8 cellular contexts compared by ENCODE assay signal in genomic region chrX:71541546-71542022, GRCh38. TPM values are rescaled to one million over a fixed set of nuclear protein-coding genes. Genes with fewer than 3 reads are reported as not detected.
DNase-seq lines count a peak whose midpoint lies in the region; ATAC-seq, FAIRE-seq and TF ChIP-seq lines count a peak whose summit lies in the region.

No MANE protein-coding gene starts in this region.

- H3K4me1 Mint-ChIP-seq in activated naive CD4-positive, alpha-beta T cell treated with anti-CD3 and anti-CD28 coated beads, Interleukin-2, amount 10 ng/mL, durations not matched to agents 7 days and 5 days = peaks cover 64% of the 10 kb centered on the region

- H3K36me3 Mint-ChIP-seq in activated naive CD4-positive, alpha-beta T cell treated with anti-CD3 and anti-CD28 coated beads, Interleukin-2, amount 10 ng/mL, durations not matched to agents 7 days and 5 days = peaks cover 56% of the 10 kb centered on the region

- no peak for TF ChIP-seq POLR2A in H54 (IDR thresholded peaks at IDR 0.05; ENCODE audit: low read depth, low read length)

- TF ChIP-seq CTCF in omental fat pad (IDR thresholded peaks at IDR 0.05) = no peak

- peak overlapping the region; percentile 75 for H3K27ac Mint-ChIP-seq in activated naive CD4-positive, alpha-beta T cell treated with anti-CD3 and anti-CD28 coated beads, Interleukin-2, amount 10 ng/mL, durations not matched to agents 7 days and 5 days

- no peak for FAIRE-seq in H54 (lab: Jason Lieb, UNC)

- H3K4me1 ChIP-seq in adipocyte (ENCODE audit: control insufficient read depth, insufficient read depth, low read length) = peaks cover 42% of the 10 kb centered on the region

- peak overlapping the region; percentile 44 for H3K4me3 ChIP-seq in adipocyte (ENCODE audit: low read length)

- ATAC-seq in HG03457 (IDR thresholded peaks at IDR 0.05; ENCODE audit: unreplicated experiment) (peak; percentile 27), omental fat pad (ENCODE audit: low FRiP score) (peak; percentile 38)

- no peaks in the 10 kb centered on the region for H3K9me3 Mint-ChIP-seq in activated naive CD4-positive, alpha-beta T cell treated with anti-CD3 and anti-CD28 coated beads, Interleukin-2, amount 10 ng/mL, durations not matched to agents 7 days and 5 days

- peak overlapping the region; percentile 66 for H3K4me3 Mint-ChIP-seq in activated naive CD4-positive, alpha-beta T cell treated with anti-CD3 and anti-CD28 coated beads, Interleukin-2, amount 10 ng/mL, durations not matched to agents 7 days and 5 days

- peaks cover 33% of the 10 kb centered on the region for H3K36me3 ChIP-seq in adipocyte (ENCODE audit: control insufficient read depth, insufficient read depth, low read length, severe bottlenecking)

- CTCF ChIA-PET in activated naive CD4-positive, alpha-beta T cell treated with anti-CD3 and anti-CD28 coated beads, Interleukin-2, amount 10 ng/mL, durations not matched to agents 7 days and 5 days (lab: Charles Lee) = no interaction called here

- H3K9me3 ChIP-seq in adipocyte (ENCODE audit: control insufficient read depth, low read length) = no peaks in the 10 kb centered on the region

- H3K27me3 Mint-ChIP-seq in activated naive CD4-positive, alpha-beta T cell treated with anti-CD3 and anti-CD28 coated beads, Interleukin-2, amount 10 ng/mL, durations not matched to agents 7 days and 5 days = no peaks in the 10 kb centered on the region

- H3K9ac ChIP-seq in adipocyte (ENCODE audit: low read length) = no peak overlapping the region

- no peak for DNase-seq in activated naive CD4-positive, alpha-beta T cell treated with anti-CD3 and anti-CD28 coated beads, Interleukin-2, amount 10 ng/mL, durations not matched to agents 7 days and 5 days
- no peak for DNase-seq in activated naive CD4-positive, alpha-beta T cell treated with Interleukin-2 at 50 U/mL for 16 hours
- DNase-seq in adipocyte (ENCODE audit: low read depth) = peak; percentile 75
- DNase-seq in omental fat pad (ENCODE audit: low spot score) = no peak
- DNase-seq in H54 (ENCODE audit: insufficient read length, low spot score) = no peak
- DNase-seq in activated CD4-positive, CD25-positive, alpha-beta regulatory T cell treated with anti-CD3 and anti-CD28 coated beads, Interleukin-2, amount 50 U/mL, for 72 hours = no peak
- no peak for DNase-seq in NCI-H748 (lab: John Stamatoyannopoulos, UW; ENCODE audit: unreplicated experiment)

- H3K27me3 ChIP-seq in adipocyte (replicated peaks; ENCODE audit: control insufficient read depth, insufficient read depth, low read length) = peaks cover 3% of the 10 kb centered on the region

RNA-seq across cellular contexts. Expression of gene OGT, which starts 8.7 kb away (rescaled TPM):
- total RNA-seq in omental fat pad = 100 to 1,000 TPM; 139 to 209 (median 175) TPM

RNA-seq across cellular contexts. Expression of gene GCNA, which starts 36.7 kb away (rescaled TPM):
- 1 to 10 TPM; 2.8 to 6.3 (median 4.2) TPM for total RNA-seq in omental fat pad
